21 cellular contexts compared by ENCODE assay signal in the genomic region with DNA sequence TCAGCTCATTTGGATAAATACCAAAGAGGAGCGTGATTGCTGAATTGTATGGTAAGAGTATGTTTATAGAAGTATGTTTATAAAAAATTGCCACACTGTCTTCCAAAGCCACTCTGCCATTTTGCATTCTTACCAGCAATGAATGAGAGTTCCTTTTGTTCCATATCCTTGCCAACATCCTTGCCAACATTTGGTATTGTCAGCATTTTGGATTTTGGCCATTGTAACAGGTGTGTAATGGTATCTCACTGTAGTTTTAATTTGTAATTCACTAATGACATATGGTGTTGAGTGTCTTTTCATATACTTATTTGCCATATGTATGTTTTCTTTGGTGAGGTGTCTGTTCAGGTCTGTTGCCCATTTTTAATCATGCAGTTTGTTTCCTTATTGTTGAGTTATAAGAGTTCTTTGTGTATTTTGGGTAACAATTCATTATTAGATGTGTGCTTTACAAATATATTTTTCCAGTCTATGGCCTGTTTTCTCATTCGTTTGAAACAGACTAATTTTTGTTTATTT.
DNase-seq lines count a peak whose midpoint lies in the region; ATAC-seq and TF ChIP-seq lines count a peak whose summit lies in the region.
"Had no signal": no experiment of that assay in that cellular context is flagged by ENCODE, and none has a peak within 500 bp of the region (broad histone marks: within the 10 kb centered on the region; RNA-seq: fewer than 3 reads in every experiment).

No MANE protein-coding gene starts in this region.

- no peaks in the 10 kb centered on the region for H3K27me3 ChIP-seq in endodermal cell (ENCODE audit: control insufficient read depth, insufficient read depth, low read length, poor library complexity, severe bottlenecking)
- H3K27me3 ChIP-seq: BLaER1 treated with 17β-estradiol and CSF1 and Interleukin-3, amounts not matched to agents 10 nM and 100 nM had no signal

- H3K27ac ChIP-seq in HEK293 (ENCODE audit: extremely low read depth, low read depth, low read length): no peak overlapping the region
- no peak overlapping the region for H3K27ac ChIP-seq in endodermal cell (ENCODE audit: low read depth, low read length)
- H3K27ac ChIP-seq: 22Rv1; BLaER1 treated with 17β-estradiol and CSF1 and Interleukin-3, amounts not matched to agents 10 nM and 100 nM had no signal

- H3K9ac ChIP-seq in endodermal cell (ENCODE audit: extremely low read depth, low read length, poor library complexity, severe bottlenecking): no peak overlapping the region
- H3K9ac ChIP-seq: BLaER1 treated with 17β-estradiol and CSF1 and Interleukin-3, amounts not matched to agents 10 nM and 100 nM had no signal

- H3K36me3 ChIP-seq in HEK293 (ENCODE audit: control insufficient read depth in 2 of 2, insufficient read depth in 1 of 2, low read length in 2 of 2) (no peaks in the 10 kb centered on the region), endodermal cell (ENCODE audit: control insufficient read depth, insufficient read depth, low read length) (no peaks in the 10 kb centered on the region)

- H3K9me3 Mint-ChIP-seq in endodermal cell: peaks cover 35% of the 10 kb centered on the region
- H3K9me3 Mint-ChIP-seq: HFFc6 had no signal

- DNase-seq in NCI-H2171 treated with DMSO at 0.1 percent for 48 hours (lab: John Stamatoyannopoulos, UW): peak; percentile 43
- no peak for DNase-seq in NCI-H2171 (lab: John Stamatoyannopoulos, UW)
- peak; percentile 45 for DNase-seq in DMS 273 treated with DMSO at 0.1 percent for 48 hours (lab: John Stamatoyannopoulos, UW)
- no peak for DNase-seq in endodermal cell
- DNase-seq in activated CD4-positive, alpha-beta T cell treated with anti-CD3 and anti-CD28 coated beads for 4 hours: no peak
- DNase-seq in cerebellar cortex (ENCODE audit: low spot score): no peak
- DNase-seq: CD4-positive, alpha-beta T cell; CD8-positive, alpha-beta memory T cell; DMS79; EL; GF-D8; H9; HFFc6 had no signal

- H3K27ac Mint-ChIP-seq in endodermal cell: no peak overlapping the region
- H3K27ac Mint-ChIP-seq: B cell; CD14-positive monocyte; CD4-positive, alpha-beta T cell; CD8-positive, alpha-beta memory T cell; GM23338; H9; HFFc6 had no signal

- H3K36me3 Mint-ChIP-seq in endodermal cell (ENCODE audit: low read depth): peaks cover 29% of the 10 kb centered on the region

- H3K27me3 Mint-ChIP-seq in endodermal cell (ENCODE audit: insufficient read depth): no peaks in the 10 kb centered on the region
- H3K27me3 Mint-ChIP-seq: B cell; CD4-positive, alpha-beta T cell; CD8-positive, alpha-beta memory T cell had no signal

- H3K4me3 Mint-ChIP-seq in endodermal cell: no peak overlapping the region
- H3K4me3 Mint-ChIP-seq: B cell; CD14-positive monocyte; CD4-positive, alpha-beta T cell; CD8-positive, alpha-beta memory T cell; GM23338; H9; HFFc6 had no signal

- peaks cover 22% of the 10 kb centered on the region for H3K4me1 Mint-ChIP-seq in endodermal cell
- H3K4me1 Mint-ChIP-seq: B cell; CD14-positive monocyte; CD8-positive, alpha-beta memory T cell had no signal

- H3K4me3 ChIP-seq in HEK293 (ENCODE audit: low read depth, low read length) (no peak overlapping the region), endodermal cell (ENCODE audit: low read length) (peak overlapping the region; percentile 22)
- H3K4me3 ChIP-seq: BLaER1 treated with 17β-estradiol and CSF1 and Interleukin-3, amounts not matched to agents 10 nM and 100 nM; GM23338 had no signal

- H3K9me3 ChIP-seq in HEK293 (ENCODE audit: control insufficient read depth, insufficient read depth, low read depth, low read length): no peaks in the 10 kb centered on the region; the same call in 1 of the 2 replicates
- H3K9me3 ChIP-seq in endodermal cell (ENCODE audit: control insufficient read depth, low read length): peaks cover 36% of the 10 kb centered on the region

- POLR2A ChIA-PET in HEK293 (lab: Yijun Ruan, JAX): interaction anchor here (1.3 kb wide), 1 partner anchor 520 kb away, joined by 3 read pairs; the partner anchor contains the start of gene SOX4

- CTCF ChIA-PET in HEK293 (lab: Yijun Ruan, JAX): interaction anchor here (0.5 kb wide), 1 partner anchor 213 kb away, joined by 3 read pairs; no protein-coding TSS in a partner anchor

- WGBS in endodermal cell (ENCODE audit: insufficient coverage in 1 of 2, insufficient read length in 1 of 2), 2 experiments: 88% methylated on average over 1 of the region's 2 CpGs; no CpG with 5 or more reads in 1 of the 2 experiments

- no peak for ATAC-seq in GM18870 (IDR thresholded peaks at IDR 0.05; ENCODE audit: unreplicated experiment)
- ATAC-seq: GM23338, HCT116 had no signal

- H3K4me1 ChIP-seq in HEK293 (ENCODE audit: control insufficient read depth, insufficient read depth, low read length) (no peaks in the 10 kb centered on the region), endodermal cell (ENCODE audit: control insufficient read depth, insufficient read depth, low read length) (no peaks in the 10 kb centered on the region)
- H3K4me1 ChIP-seq: BLaER1 treated with 17β-estradiol and CSF1 and Interleukin-3, amounts not matched to agents 10 nM and 100 nM had no signal

- TF ChIP-seq CTCF in HEK293 (tag by site-specific recombination; IDR thresholded peaks at IDR 0.05) (no peak), endodermal cell (conservative IDR thresholded peaks at IDR 0.05) (no peak)

TF ChIP-seq in HEK293, 187 proteins besides CTCF, POLR2A, EP300 and RAD21:
- TF ChIP-seq SCRT1 (tag by site-specific recombination; IDR thresholded peaks at IDR 0.05; ENCODE audit: borderline replicate concordance): no peak
- no peak for TF ChIP-seq ZNF169 (tag by site-specific recombination; IDR thresholded peaks at IDR 0.05)
- TF ChIP-seq SETDB1 (IDR thresholded peaks at IDR 0.05; ENCODE audit: insufficient read length, low read length): peak; percentile 37
- TF ChIP-seq ZNF248 (tag by site-specific recombination; IDR thresholded peaks at IDR 0.05): no peak

Comparison
In these comparisons a context has a peak if more than half of its experiments do, and no peak if none do; other contexts are left out.
1. DNase-seq: peak in NCI-H2171 treated with DMSO at 0.1 percent for 48 hours (single experiment) and DMS 273 treated with DMSO at 0.1 percent for 48 hours (single experiment); none in NCI-H2171 (single experiment), endodermal cell (single experiment), activated CD4-positive, alpha-beta T cell treated with anti-CD3 and anti-CD28 coated beads for 4 hours (0 of 2) and cerebellar cortex (single experiment).